ENCODE assay signal across 22 cellular contexts in genomic region chr10:124902462-124902861, GRCh38.
"Had no signal": no experiment of that assay in that cellular context is flagged by ENCODE, and none has a peak within 500 bp of the region (broad histone marks: within the 10 kb centered on the region; RNA-seq: fewer than 3 reads in every experiment).

No MANE protein-coding gene starts in this region.

- H3K36me3 Mint-ChIP-seq: mesothelial cell of epicardium had no signal

- H3K4me1 ChIP-seq: esophagus muscularis mucosa, foreskin keratinocyte, gastroesophageal sphincter, heart right ventricle, left lung, lower lobe of right lung had no signal

- H3K9me3 ChIP-seq: esophagus muscularis mucosa, gastroesophageal sphincter, heart right ventricle, left lung, lower lobe of right lung, mucosa of descending colon had no signal

- H3K4me1 Mint-ChIP-seq: mesothelial cell of epicardium had no signal

- H3K4me3 Mint-ChIP-seq: mesothelial cell of epicardium had no signal

- DNase-seq: dermis blood vessel endothelial cell; effector CD4-positive, alpha-beta T cell; effector memory CD4-positive, alpha-beta T cell; foreskin keratinocyte; heart right ventricle; hippocampal formation; left cardiac atrium; left lung; left ventricle myocardium superior; lower lobe of right lung; mesenchymal stem cell; mucosa of descending colon had no signal

- H3K4me3 ChIP-seq: coronary artery, dorsolateral prefrontal cortex, esophagus muscularis mucosa, gastroesophageal sphincter, heart right ventricle, left lung, lower lobe of right lung, mucosa of descending colon had no signal

- H3K27ac ChIP-seq: coronary artery, dorsolateral prefrontal cortex, esophagus muscularis mucosa, foreskin keratinocyte, gastroesophageal sphincter, heart right ventricle, left lung, lower lobe of right lung had no signal

- H3K9me3 Mint-ChIP-seq: mesothelial cell of epicardium had no signal

- H3K36me3 ChIP-seq: esophagus muscularis mucosa, gastroesophageal sphincter, heart right ventricle, left lung, lower lobe of right lung had no signal

- H3K27ac Mint-ChIP-seq: mesothelial cell of epicardium had no signal

- ATAC-seq: foreskin keratinocyte, gastroesophageal sphincter, left lung, left ventricle myocardium superior, lower lobe of right lung, mucosa of descending colon had no signal

- FAIRE-seq: colon, endothelial cell of umbilical vein, frontal cortex, islet of Langerhans, keratinocyte had no signal

- H3K27me3 ChIP-seq: dorsolateral prefrontal cortex had no signal
